19 cellular contexts compared by ENCODE assay signal in genomic region chr17:51005768-51006167, GRCh38.
"Had no signal": no experiment of that assay in that cellular context is flagged by ENCODE, and none has a peak within 500 bp of the region (broad histone marks: within the 10 kb centered on the region; RNA-seq: fewer than 3 reads in every experiment).

No MANE protein-coding gene starts in this region.

- DNase-seq: activated CD4-positive, alpha-beta memory T cell treated with anti-CD3 and anti-CD28 coated beads, Interleukin-2, amount 10 ng/mL, durations not matched to agents 7 days and 5 days; activated CD8-positive, alpha-beta memory T cell treated with anti-CD3 and anti-CD28 coated beads, Interleukin-2, amount 50 U/mL, for 4 hours; activated naive CD4-positive, alpha-beta T cell treated with anti-CD3 and anti-CD28 coated beads for 36 hours; adrenal gland; body of pancreas; endodermal cell; lower lobe of right lung; mucosa of descending colon; naive thymus-derived CD8-positive, alpha-beta T cell; occipital lobe; stimulated activated CD4-positive, alpha-beta T cell treated with anti-CD3 and anti-CD28 coated beads, Interleukin-4, amount 100 ng/mL, for 1 hour; T1000 had no signal

- H3K4me1 ChIP-seq: adrenal gland, lower lobe of right lung, vagina had no signal

- H3K4me3 ChIP-seq: adrenal gland, body of pancreas, lower lobe of right lung, mucosa of descending colon, tibial nerve, vagina had no signal

- H3K9me3 ChIP-seq: adrenal gland, body of pancreas, lower lobe of right lung, mucosa of descending colon, tibial nerve, vagina had no signal

- H3K4me1 Mint-ChIP-seq: activated CD4-positive, alpha-beta memory T cell treated with anti-CD3 and anti-CD28 coated beads, Interleukin-2, amount 10 ng/mL, durations not matched to agents 7 days and 5 days; activated T-helper 17 cell treated with anti-CD3 and anti-CD28 coated beads, Interleukin-2, amount 50 U/mL, for 72 hours; central memory CD8-positive, alpha-beta T cell had no signal

- H3K27me3 Mint-ChIP-seq: activated CD4-positive, alpha-beta memory T cell treated with anti-CD3 and anti-CD28 coated beads, Interleukin-2, amount 10 ng/mL, durations not matched to agents 7 days and 5 days; activated T-helper 17 cell treated with anti-CD3 and anti-CD28 coated beads, Interleukin-2, amount 50 U/mL, for 72 hours; central memory CD8-positive, alpha-beta T cell; dendritic cell treated with granulocyte-macrophage colony-stimulating factor and Interleukin-4, amounts not matched to agents 40 ng/mL and 50 ng/mL, for 4 days; naive thymus-derived CD8-positive, alpha-beta T cell had no signal

- H3K27ac Mint-ChIP-seq: activated CD4-positive, alpha-beta memory T cell treated with anti-CD3 and anti-CD28 coated beads, Interleukin-2, amount 10 ng/mL, durations not matched to agents 7 days and 5 days; activated naive CD4-positive, alpha-beta T cell treated with anti-CD3 and anti-CD28 coated beads for 36 hours; activated T-helper 17 cell treated with anti-CD3 and anti-CD28 coated beads, Interleukin-2, amount 50 U/mL, for 72 hours; dendritic cell treated with granulocyte-macrophage colony-stimulating factor and Interleukin-4, amounts not matched to agents 40 ng/mL and 50 ng/mL, for 4 days; endodermal cell had no signal

- H3K27me3 ChIP-seq: adrenal gland, body of pancreas, tibial nerve, vagina had no signal

- ATAC-seq: activated T-helper 17 cell treated with anti-CD3 and anti-CD28 coated beads, Interleukin-2, amount 50 U/mL, for 72 hours; body of pancreas; esophagus mucosa; lower lobe of right lung; mucosa of descending colon; naive thymus-derived CD8-positive, alpha-beta T cell had no signal

- H3K9me3 Mint-ChIP-seq: activated CD4-positive, alpha-beta memory T cell treated with anti-CD3 and anti-CD28 coated beads, Interleukin-2, amount 10 ng/mL, durations not matched to agents 7 days and 5 days; activated naive CD4-positive, alpha-beta T cell treated with anti-CD3 and anti-CD28 coated beads for 36 hours; activated T-helper 17 cell treated with anti-CD3 and anti-CD28 coated beads, Interleukin-2, amount 50 U/mL, for 72 hours; central memory CD8-positive, alpha-beta T cell; dendritic cell treated with granulocyte-macrophage colony-stimulating factor and Interleukin-4, amounts not matched to agents 40 ng/mL and 50 ng/mL, for 4 days; endodermal cell; naive thymus-derived CD8-positive, alpha-beta T cell had no signal

- H3K27ac ChIP-seq: adrenal gland, body of pancreas, lower lobe of right lung, tibial nerve, vagina, VCaP had no signal

- H3K4me3 Mint-ChIP-seq: activated CD4-positive, alpha-beta memory T cell treated with anti-CD3 and anti-CD28 coated beads, Interleukin-2, amount 10 ng/mL, durations not matched to agents 7 days and 5 days; activated naive CD4-positive, alpha-beta T cell treated with anti-CD3 and anti-CD28 coated beads for 36 hours; activated T-helper 17 cell treated with anti-CD3 and anti-CD28 coated beads, Interleukin-2, amount 50 U/mL, for 72 hours; central memory CD8-positive, alpha-beta T cell; dendritic cell treated with granulocyte-macrophage colony-stimulating factor and Interleukin-4, amounts not matched to agents 40 ng/mL and 50 ng/mL, for 4 days; endodermal cell; naive thymus-derived CD8-positive, alpha-beta T cell had no signal
